Comparison of ENCODE assay signal across 1 cellular context in genomic region chr4:184473265-184473514, GRCh38.
TF ChIP-seq lines count a peak whose summit lies in the region.

No MANE protein-coding gene starts in this region.

TF ChIP-seq in GM12878, 131 proteins besides CTCF, POLR2A, EP300 and RAD21 (continued from another document):
- TF ChIP-seq, protein P1, sequence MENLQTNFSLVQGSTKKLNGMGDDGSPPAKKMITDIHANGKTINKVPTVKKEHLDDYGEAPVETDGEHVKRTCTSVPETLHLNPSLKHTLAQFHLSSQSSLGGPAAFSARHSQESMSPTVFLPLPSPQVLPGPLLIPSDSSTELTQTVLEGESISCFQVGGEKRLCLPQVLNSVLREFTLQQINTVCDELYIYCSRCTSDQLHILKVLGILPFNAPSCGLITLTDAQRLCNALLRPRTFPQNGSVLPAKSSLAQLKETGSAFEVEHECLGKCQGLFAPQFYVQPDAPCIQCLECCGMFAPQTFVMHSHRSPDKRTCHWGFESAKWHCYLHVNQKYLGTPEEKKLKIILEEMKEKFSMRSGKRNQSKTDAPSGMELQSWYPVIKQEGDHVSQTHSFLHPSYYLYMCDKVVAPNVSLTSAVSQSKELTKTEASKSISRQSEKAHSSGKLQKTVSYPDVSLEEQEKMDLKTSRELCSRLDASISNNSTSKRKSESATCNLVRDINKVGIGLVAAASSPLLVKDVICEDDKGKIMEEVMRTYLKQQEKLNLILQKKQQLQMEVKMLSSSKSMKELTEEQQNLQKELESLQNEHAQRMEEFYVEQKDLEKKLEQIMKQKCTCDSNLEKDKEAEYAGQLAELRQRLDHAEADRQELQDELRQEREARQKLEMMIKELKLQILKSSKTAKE (IDR thresholded peaks at IDR 0.05; ENCODE audit: low read depth, poor library complexity, severe bottlenecking): no peak
- TF ChIP-seq, protein P2, sequence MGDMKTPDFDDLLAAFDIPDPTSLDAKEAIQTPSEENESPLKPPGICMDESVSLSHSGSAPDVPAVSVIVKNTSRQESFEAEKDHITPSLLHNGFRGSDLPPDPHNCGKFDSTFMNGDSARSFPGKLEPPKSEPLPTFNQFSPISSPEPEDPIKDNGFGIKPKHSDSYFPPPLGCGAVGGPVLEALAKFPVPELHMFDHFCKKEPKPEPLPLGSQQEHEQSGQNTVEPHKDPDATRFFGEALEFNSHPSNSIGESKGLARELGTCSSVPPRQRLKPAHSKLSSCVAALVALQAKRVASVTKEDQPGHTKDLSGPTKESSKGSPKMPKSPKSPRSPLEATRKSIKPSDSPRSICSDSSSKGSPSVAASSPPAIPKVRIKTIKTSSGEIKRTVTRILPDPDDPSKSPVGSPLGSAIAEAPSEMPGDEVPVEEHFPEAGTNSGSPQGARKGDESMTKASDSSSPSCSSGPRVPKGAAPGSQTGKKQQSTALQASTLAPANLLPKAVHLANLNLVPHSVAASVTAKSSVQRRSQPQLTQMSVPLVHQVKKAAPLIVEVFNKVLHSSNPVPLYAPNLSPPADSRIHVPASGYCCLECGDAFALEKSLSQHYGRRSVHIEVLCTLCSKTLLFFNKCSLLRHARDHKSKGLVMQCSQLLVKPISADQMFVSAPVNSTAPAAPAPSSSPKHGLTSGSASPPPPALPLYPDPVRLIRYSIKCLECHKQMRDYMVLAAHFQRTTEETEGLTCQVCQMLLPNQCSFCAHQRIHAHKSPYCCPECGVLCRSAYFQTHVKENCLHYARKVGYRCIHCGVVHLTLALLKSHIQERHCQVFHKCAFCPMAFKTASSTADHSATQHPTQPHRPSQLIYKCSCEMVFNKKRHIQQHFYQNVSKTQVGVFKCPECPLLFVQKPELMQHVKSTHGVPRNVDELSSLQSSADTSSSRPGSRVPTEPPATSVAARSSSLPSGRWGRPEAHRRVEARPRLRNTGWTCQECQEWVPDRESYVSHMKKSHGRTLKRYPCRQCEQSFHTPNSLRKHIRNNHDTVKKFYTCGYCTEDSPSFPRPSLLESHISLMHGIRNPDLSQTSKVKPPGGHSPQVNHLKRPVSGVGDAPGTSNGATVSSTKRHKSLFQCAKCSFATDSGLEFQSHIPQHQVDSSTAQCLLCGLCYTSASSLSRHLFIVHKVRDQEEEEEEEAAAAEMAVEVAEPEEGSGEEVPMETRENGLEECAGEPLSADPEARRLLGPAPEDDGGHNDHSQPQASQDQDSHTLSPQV (IDR thresholded peaks at IDR 0.05): no peak
- no peak for TF ChIP-seq NRF1 (conservative IDR thresholded peaks at IDR 0.05; ENCODE audit: low read depth, low read length)
- no peak for TF ChIP-seq BCL11A (IDR thresholded peaks at IDR 0.05; ENCODE audit: low read depth, low read length)
- TF ChIP-seq CBFB (IDR thresholded peaks at IDR 0.05; ENCODE audit: low read depth): no peak
- no peak for TF ChIP-seq NBN (IDR thresholded peaks at IDR 0.05)
- TF ChIP-seq MYB (IDR thresholded peaks at IDR 0.05; ENCODE audit: borderline replicate concordance, low read depth, low read length): no peak
- TF ChIP-seq, protein P3, sequence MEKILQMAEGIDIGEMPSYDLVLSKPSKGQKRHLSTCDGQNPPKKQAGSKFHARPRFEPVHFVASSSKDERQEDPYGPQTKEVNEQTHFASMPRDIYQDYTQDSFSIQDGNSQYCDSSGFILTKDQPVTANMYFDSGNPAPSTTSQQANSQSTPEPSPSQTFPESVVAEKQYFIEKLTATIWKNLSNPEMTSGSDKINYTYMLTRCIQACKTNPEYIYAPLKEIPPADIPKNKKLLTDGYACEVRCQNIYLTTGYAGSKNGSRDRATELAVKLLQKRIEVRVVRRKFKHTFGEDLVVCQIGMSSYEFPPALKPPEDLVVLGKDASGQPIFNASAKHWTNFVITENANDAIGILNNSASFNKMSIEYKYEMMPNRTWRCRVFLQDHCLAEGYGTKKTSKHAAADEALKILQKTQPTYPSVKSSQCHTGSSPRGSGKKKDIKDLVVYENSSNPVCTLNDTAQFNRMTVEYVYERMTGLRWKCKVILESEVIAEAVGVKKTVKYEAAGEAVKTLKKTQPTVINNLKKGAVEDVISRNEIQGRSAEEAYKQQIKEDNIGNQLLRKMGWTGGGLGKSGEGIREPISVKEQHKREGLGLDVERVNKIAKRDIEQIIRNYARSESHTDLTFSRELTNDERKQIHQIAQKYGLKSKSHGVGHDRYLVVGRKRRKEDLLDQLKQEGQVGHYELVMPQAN (conservative IDR thresholded peaks at IDR 0.05): no peak; the same call in none of the 2 replicates
